ENCODE assay signal across 14 cellular contexts in the genomic region with DNA sequence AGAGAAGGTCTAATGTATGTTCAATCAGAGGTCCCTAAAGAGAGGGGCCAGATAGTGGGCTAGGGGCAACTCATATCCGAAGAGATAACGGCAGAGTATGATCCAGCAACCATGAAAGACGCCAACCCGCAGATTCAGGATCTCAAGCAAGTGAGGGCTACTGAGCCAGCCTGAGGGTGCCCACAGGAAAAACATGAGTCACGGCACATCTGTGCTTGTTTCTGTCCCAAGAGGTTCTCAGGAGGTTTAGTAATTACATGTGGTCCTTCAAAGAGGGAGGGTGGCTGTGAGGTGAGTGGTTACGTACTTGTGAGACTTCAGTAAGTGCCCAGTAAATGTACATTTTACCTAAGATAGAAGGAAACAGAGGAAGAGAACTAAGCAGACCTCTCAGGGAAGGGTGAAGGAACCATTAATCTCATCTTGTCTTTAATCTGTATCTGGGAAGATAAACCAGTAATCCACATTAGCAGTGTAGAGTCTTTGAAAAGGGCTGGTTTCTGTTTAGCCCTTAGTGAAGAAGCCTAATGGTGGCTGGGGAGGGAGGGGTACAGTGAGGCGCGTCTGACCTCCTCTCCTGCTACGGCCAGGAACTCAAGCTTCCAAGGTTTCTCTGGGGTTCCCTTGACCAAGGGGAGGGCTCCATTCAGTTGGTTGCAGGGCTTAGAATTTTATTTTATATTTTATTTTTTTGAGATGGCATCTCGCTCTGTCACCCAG. TPM values are rescaled to one million over a fixed set of nuclear protein-coding genes. Genes with fewer than 3 reads are reported as not detected.
DNase-seq lines count a peak whose midpoint lies in the region; ATAC-seq and TF ChIP-seq lines count a peak whose summit lies in the region.
"Had no signal": no experiment of that assay in that cellular context is flagged by ENCODE, and none has a peak within 500 bp of the region (broad histone marks: within the 10 kb centered on the region; RNA-seq: fewer than 3 reads in every experiment).

No MANE protein-coding gene starts in this region.

- H3K36me3 Mint-ChIP-seq in activated naive CD8-positive, alpha-beta T cell treated with anti-CD3 and anti-CD28 coated beads, Interleukin-2, amount 50 U/mL, for 24 hours (ENCODE audit: low read depth) = peaks cover 9% of the 10 kb centered on the region
- H3K36me3 Mint-ChIP-seq in osteocyte (ENCODE audit: unreplicated experiment) = peaks cover 16% of the 10 kb centered on the region

- no peak overlapping the region for H3K4me3 ChIP-seq in trophoblast cell (ENCODE audit: low read depth, low read length)
- H3K4me3 ChIP-seq: thoracic aorta had no signal

- H3K4me1 ChIP-seq in trophoblast cell (ENCODE audit: control insufficient read depth in 1 of 2, insufficient read depth in 2 of 2, low read length in 2 of 2) = no peaks in the 10 kb centered on the region
- H3K4me1 ChIP-seq: parathyroid adenoma had no signal

- H3K79me2 ChIP-seq in trophoblast cell (ENCODE audit: control insufficient read depth, insufficient read depth, low read length, poor library complexity) = no peaks in the 10 kb centered on the region
- H3K79me2 ChIP-seq: parathyroid adenoma had no signal

- ATAC-seq in HG03108 (IDR thresholded peaks at IDR 0.05; ENCODE audit: unreplicated experiment) (peak; percentile 69), left ventricle myocardium superior (no peak)
- ATAC-seq in activated naive CD8-positive, alpha-beta T cell treated with anti-CD3 and anti-CD28 coated beads, Interleukin-2, amount 50 U/mL, for 24 hours = peak; percentile 93
- ATAC-seq: left lobe of liver had no signal

- H2BK5ac ChIP-seq in trophoblast cell (ENCODE audit: low read depth, low read length, poor library complexity) = no peak overlapping the region

- CTCF ChIA-PET in HEK293T (lab: Yijun Ruan, JAX) = no interaction called here

- no peak overlapping the region for H2BK12ac ChIP-seq in trophoblast cell (ENCODE audit: low read length)

- H4K12ac ChIP-seq in trophoblast cell (ENCODE audit: low read depth, low read length) = no peak overlapping the region

- H3K4ac ChIP-seq in trophoblast cell (ENCODE audit: low read depth, low read length) = no peak overlapping the region

- WGBS in trophoblast cell (ENCODE audit: extremely low coverage, insufficient coverage, insufficient read length) = no CpG with 5 or more reads among the region's 10 CpGs

- POLR2A ChIA-PET in HEK293T (lab: Yijun Ruan, JAX) = interaction anchor here (0.6 kb wide), 1 partner anchor 19 kb away, joined by 3 read pairs; the partner anchor contains the start of genes BET1L and RIC8A

- peaks cover 5 to 10% of the 10 kb centered on the region in 2 experiments for H3K36me3 ChIP-seq in trophoblast cell (ENCODE audit: control insufficient read depth in 1 of 2, insufficient read depth in 2 of 2, low read length in 2 of 2)
- H3K36me3 ChIP-seq: thoracic aorta had no signal

- no peak overlapping the region for H2BK120ac ChIP-seq in trophoblast cell (ENCODE audit: insufficient read depth, low read length, poor library complexity)

- no peak overlapping the region for H3K14ac ChIP-seq in trophoblast cell (ENCODE audit: low read length)

- no peak overlapping the region for H3K4me2 ChIP-seq in trophoblast cell (ENCODE audit: low read length)

- no peak overlapping the region for H3K9ac ChIP-seq in trophoblast cell (ENCODE audit: low read length)
- H3K9ac ChIP-seq: parathyroid adenoma had no signal

- H3K27ac ChIP-seq in trophoblast cell (ENCODE audit: low read depth, low read length) = no peak overlapping the region
- H3K27ac ChIP-seq: 22Rv1, parathyroid adenoma, thoracic aorta had no signal

- no peak overlapping the region for H2AK5ac ChIP-seq in trophoblast cell (ENCODE audit: low read length)

- H3K9me3 ChIP-seq in trophoblast cell (ENCODE audit: insufficient read depth, low read depth, low read length) = no peaks in the 10 kb centered on the region
- H3K9me3 ChIP-seq: thoracic aorta had no signal

- H3K9me3 Mint-ChIP-seq in activated naive CD8-positive, alpha-beta T cell treated with anti-CD3 and anti-CD28 coated beads, Interleukin-2, amount 50 U/mL, for 24 hours = no peaks in the 10 kb centered on the region
- no peaks in the 10 kb centered on the region for H3K9me3 Mint-ChIP-seq in osteocyte (ENCODE audit: unreplicated experiment)
- H3K9me3 Mint-ChIP-seq: activated T-helper 1 cell treated with anti-CD3 and anti-CD28 coated beads, Interleukin-12 subunit alpha, Interleukin-12 subunit beta, Interleukin-2, Interleukin-4 antibody, amounts not matched to agents 30 ng/mL and 10 ng/mL and 1 ng/mL, durations not matched to agents 14 hours and 24 hours and 36 hours had no signal

- H3K27ac Mint-ChIP-seq in activated naive CD8-positive, alpha-beta T cell treated with anti-CD3 and anti-CD28 coated beads, Interleukin-2, amount 50 U/mL, for 24 hours = peak overlapping the region; percentile 75
- no peak overlapping the region for H3K27ac Mint-ChIP-seq in osteocyte (ENCODE audit: unreplicated experiment)
- H3K27ac Mint-ChIP-seq: activated T-helper 1 cell treated with anti-CD3 and anti-CD28 coated beads, Interleukin-12 subunit alpha, Interleukin-12 subunit beta, Interleukin-2, Interleukin-4 antibody, amounts not matched to agents 30 ng/mL and 10 ng/mL and 1 ng/mL, durations not matched to agents 14 hours and 24 hours and 36 hours had no signal

- H3K23ac ChIP-seq in trophoblast cell (ENCODE audit: low read length) = no peak overlapping the region

- no peak overlapping the region for H4K8ac ChIP-seq in trophoblast cell (ENCODE audit: low read depth, low read length)

- H4K91ac ChIP-seq in trophoblast cell (ENCODE audit: low read depth, low read length) = no peak overlapping the region

- H3K79me1 ChIP-seq in trophoblast cell (ENCODE audit: low read length) = no peaks in the 10 kb centered on the region

- intact Hi-C loops in left ventricle myocardium superior (cut with micrococcal nuclease) = no loop called here

- no peak overlapping the region for H2AFZ ChIP-seq in trophoblast cell (ENCODE audit: insufficient read depth, low read length, poor library complexity)
- H2AFZ ChIP-seq: parathyroid adenoma had no signal

- no peaks in the 10 kb centered on the region for H3K27me3 Mint-ChIP-seq in activated naive CD8-positive, alpha-beta T cell treated with anti-CD3 and anti-CD28 coated beads, Interleukin-2, amount 50 U/mL, for 24 hours
- H3K27me3 Mint-ChIP-seq in osteocyte (ENCODE audit: unreplicated experiment) = no peaks in the 10 kb centered on the region

- no peak overlapping the region for H3K18ac ChIP-seq in trophoblast cell (ENCODE audit: low read length)

- DNase-seq in NCI-H187 (lab: John Stamatoyannopoulos, UW) (peak; percentile 10 to 34), NCI-H187 treated with DMSO at 0.1 percent for 48 hours (lab: John Stamatoyannopoulos, UW) (no peak), trophoblast cell (peak; percentile 93 to 94), osteocyte (ENCODE audit: extremely low spot score, unreplicated experiment) (no peak), HEK293T (ENCODE audit: extremely low spot score) (no peak), left ventricle myocardium superior (no peak)
- no peak for DNase-seq in activated naive CD8-positive, alpha-beta T cell treated with anti-CD3 and anti-CD28 coated beads, Interleukin-2, amount 50 U/mL, for 24 hours
- DNase-seq: cerebellar nuclear complex had no signal

- H3K4me1 Mint-ChIP-seq in activated naive CD8-positive, alpha-beta T cell treated with anti-CD3 and anti-CD28 coated beads, Interleukin-2, amount 50 U/mL, for 24 hours = peaks cover 24% of the 10 kb centered on the region
- peaks cover 4% of the 10 kb centered on the region for H3K4me1 Mint-ChIP-seq in osteocyte (ENCODE audit: unreplicated experiment)

- H3K27me3 ChIP-seq in trophoblast cell (ENCODE audit: insufficient read depth, low read length) = no peaks in the 10 kb centered on the region

- peak overlapping the region; percentile 2 for H3K4me3 Mint-ChIP-seq in activated naive CD8-positive, alpha-beta T cell treated with anti-CD3 and anti-CD28 coated beads, Interleukin-2, amount 50 U/mL, for 24 hours
- H3K4me3 Mint-ChIP-seq in osteocyte (ENCODE audit: unreplicated experiment) = no peak overlapping the region
- H3K4me3 Mint-ChIP-seq: activated T-helper 1 cell treated with anti-CD3 and anti-CD28 coated beads, Interleukin-12 subunit alpha, Interleukin-12 subunit beta, Interleukin-2, Interleukin-4 antibody, amounts not matched to agents 30 ng/mL and 10 ng/mL and 1 ng/mL, durations not matched to agents 14 hours and 24 hours and 36 hours had no signal

- no peak for TF ChIP-seq CTCF in osteocyte (IDR thresholded peaks at IDR 0.05)

TF ChIP-seq in HEK293T, 16 proteins besides CTCF, POLR2A, EP300 and RAD21:
- TF ChIP-seq ELF4 (IDR thresholded peaks at IDR 0.05) (no peak), FOXA1 (IDR thresholded peaks at IDR 0.05) (no peak), LEF1 (IDR thresholded peaks at IDR 0.05; ENCODE audit: borderline replicate concordance) (no peak), BHLHE40 (IDR thresholded peaks at IDR 0.05; ENCODE audit: borderline replicate concordance) (no peak)

RNA-seq across cellular contexts. Expression of gene SIRT3, which starts 10.2 kb away (rescaled TPM):
- polyA plus RNA-seq in trophoblast cell (2013) = 10.8 and 11.5 TPM in 2 replicates
- total RNA-seq in osteocyte (23.2 and 25.7 TPM in 2 replicates), left ventricle myocardium superior (41.4 TPM)

RNA-seq across cellular contexts. Expression of gene PSMD13, which starts 10.9 kb away (rescaled TPM):
- 94.6 and 95.0 TPM in 2 replicates for polyA plus RNA-seq in trophoblast cell (2013)
- 115 and 126 TPM in 2 replicates for total RNA-seq in osteocyte
- 92.3 TPM for total RNA-seq in left ventricle myocardium superior

RNA-seq across cellular contexts. Expression of gene RIC8A, which starts 18.4 kb away (rescaled TPM):
- polyA plus RNA-seq in trophoblast cell (2013) = 90.3 and 95.7 TPM in 2 replicates
- total RNA-seq in osteocyte (105 and 125 TPM in 2 replicates), left ventricle myocardium superior (60.3 TPM)

RNA-seq across cellular contexts. Expression of gene BET1L, which starts 18.7 kb away (rescaled TPM):
- polyA plus RNA-seq in trophoblast cell (2013) = 45.4 and 47.1 TPM in 2 replicates
- 54.6 and 59.3 TPM in 2 replicates for total RNA-seq in osteocyte
- total RNA-seq in left ventricle myocardium superior = 24.0 TPM

RNA-seq across cellular contexts. Expression of gene SCGB1C1, which starts 33.0 kb away (rescaled TPM):
- not detected in 2 replicates for polyA plus RNA-seq in trophoblast cell (2013)
- total RNA-seq in osteocyte = not detected in 2 replicates
- total RNA-seq in left ventricle myocardium superior = not detected
- total RNA-seq: activated T-helper 1 cell treated with anti-CD3 and anti-CD28 coated beads, Interleukin-12 subunit alpha, Interleukin-12 subunit beta, Interleukin-2, Interleukin-4 antibody, amounts not matched to agents 30 ng/mL and 10 ng/mL and 1 ng/mL, durations not matched to agents 14 hours and 24 hours and 36 hours; left lobe of liver; thoracic aorta had no signal

Comparison
In these comparisons a context has a peak if more than half of its experiments do, and no peak if none do; other contexts are left out.
1. DNase-seq: peak in NCI-H187 (2 of 2) and trophoblast cell (2 of 2); none in NCI-H187 treated with DMSO at 0.1 percent for 48 hours (single experiment), activated naive CD8-positive, alpha-beta T cell treated with anti-CD3 and anti-CD28 coated beads, Interleukin-2, amount 50 U/mL, for 24 hours (single experiment), osteocyte (single experiment), HEK293T (single experiment) and left ventricle myocardium superior (single experiment).